24 cellular contexts compared by ENCODE assay signal in genomic region chr4:107603430-107603829, GRCh38.
DNase-seq lines count a peak whose midpoint lies in the region; ATAC-seq and TF ChIP-seq lines count a peak whose summit lies in the region.
"Had no signal": no experiment of that assay in that cellular context is flagged by ENCODE, and none has a peak within 500 bp of the region (broad histone marks: within the 10 kb centered on the region; RNA-seq: fewer than 3 reads in every experiment).

No MANE protein-coding gene starts in this region.

- no peak for TF ChIP-seq EP300 in stomach (IDR thresholded peaks at IDR 0.05)

- H3K27me3 ChIP-seq in SJSA1 (replicated peaks) (no peaks in the 10 kb centered on the region), stomach (no peaks in the 10 kb centered on the region), aorta (ENCODE audit: control insufficient read depth in 1 of 2, insufficient read depth in 2 of 2, low read length in 1 of 2) (no peaks in the 10 kb centered on the region)
- H3K27me3 ChIP-seq: esophagus squamous epithelium had no signal

- ATAC-seq in HG03097 (IDR thresholded peaks at IDR 0.05; ENCODE audit: low FRiP score, unreplicated experiment) (no peak), aorta (ENCODE audit: low FRiP score) (no peak)
- ATAC-seq: CD8-positive, alpha-beta T cell; left colon; natural killer cell treated with Interleukin-12 subunit alpha and Interleukin-12 subunit beta and Interleukin-15 and Interleukin-18, amount 100 ng/mL, for 72 hours; stimulated activated naive B cell treated with anti-CD40 and anti-IgM and Interleukin-4, amounts not matched to agents 10 μg/mL and 1 μg/mL and 100 μg/mL, for 72 hours had no signal

- TF ChIP-seq POLR2A in stomach (IDR thresholded peaks at IDR 0.05) = no peak

- DNase-seq in H4 (ENCODE audit: low spot score) (peak; percentile 84), SJSA1 (ENCODE audit: low read depth in 1 of 2, low spot score in 2 of 2) (peak; percentile 73 to 88), fibroblast of pulmonary artery (ENCODE audit: low read depth) (peak; percentile 20), stomach (peak; percentile 34), cardiac septum (ENCODE audit: low spot score) (no peak), aorta (no peak)
- DNase-seq: activated CD4-positive, alpha-beta T cell treated with anti-CD3 and anti-CD28 coated beads, Interleukin-2, amount 50 U/mL, for 1 hour; CD8-positive, alpha-beta T cell; DMS53; effector memory CD4-positive, alpha-beta T cell; esophagus squamous epithelium; H9; NCI-H1436 treated with DMSO at 0.1 percent for 48 hours; NCI-H2171 treated with DMSO at 0.1 percent for 48 hours; PC-9; SHP77 treated with DMSO at 0.1 percent for 48 hours; stimulated activated CD4-positive, alpha-beta T cell treated with anti-CD3 and anti-CD28 coated beads, Interleukin-2, amount 100 ng/mL, for 24 hours; stimulated activated naive B cell treated with anti-CD40 and anti-IgM and Interleukin-4, amounts not matched to agents 10 μg/mL and 1 μg/mL and 100 μg/mL, for 72 hours; T-helper 1 cell had no signal

- H3K36me3 ChIP-seq in SJSA1 (no peaks in the 10 kb centered on the region), stomach (no peaks in the 10 kb centered on the region), aorta (ENCODE audit: control insufficient read depth in 1 of 2, insufficient read depth in 2 of 2, low read length in 1 of 2) (no peaks in the 10 kb centered on the region)
- H3K36me3 ChIP-seq: esophagus squamous epithelium had no signal

- H3K9me3 ChIP-seq in SJSA1 (replicated peaks) (no peaks in the 10 kb centered on the region), stomach (no peaks in the 10 kb centered on the region), aorta (ENCODE audit: control insufficient read depth, low read length) (no peaks in the 10 kb centered on the region)
- H3K9me3 ChIP-seq: esophagus squamous epithelium had no signal

- H3K4me1 ChIP-seq in SJSA1 (replicated peaks) (peaks cover 62% of the 10 kb centered on the region), stomach (peaks cover 0 to 12% (median 8%) of the 10 kb centered on the region in 4 donors), aorta (ENCODE audit: control insufficient read depth in 1 of 2, insufficient read depth in 2 of 2, low read length in 2 of 2) (peaks cover 0 to 2% of the 10 kb centered on the region in 2 donors)
- H3K4me1 ChIP-seq: esophagus squamous epithelium, parathyroid adenoma had no signal

- WGBS in stomach, 5 donors = 44 to 65% (median 55%) methylated on average over 4 of the region's 4 CpGs
- WGBS in aorta, 2 donors = 77% methylated on average over 4 of the region's 4 CpGs

- H3K27ac ChIP-seq in SJSA1 (peak overlapping the region; percentile 95), stomach (no peak overlapping the region), aorta (ENCODE audit: low read depth in 1 of 2, low read length in 2 of 2) (no peak overlapping the region)
- H3K27ac ChIP-seq: esophagus squamous epithelium, parathyroid adenoma, PC-9, skin epidermis had no signal

- TF ChIP-seq CTCF in fibroblast of pulmonary artery (IDR thresholded peaks at IDR 0.05; ENCODE audit: low read length, missing control alignments) = no peak
- no peak for TF ChIP-seq CTCF in stomach (IDR thresholded peaks at IDR 0.05)

- H3K4me3 ChIP-seq in SJSA1 (no peak overlapping the region), fibroblast of pulmonary artery (replicated peaks; ENCODE audit: low read depth, low read length) (no peak overlapping the region), stomach (no peak overlapping the region), aorta (ENCODE audit: low read length in 2 of 2) (no peak overlapping the region)
- H3K4me3 ChIP-seq: esophagus squamous epithelium, PC-9, skin epidermis had no signal

- intact Hi-C loops in stomach (cut with DNase I; ENCODE audit: low total_unique reads) = no loop called here
- intact Hi-C loops in cardiac septum (cut with DNase I) = no loop called here
- intact Hi-C loops in aorta (cut with DNase I) = no loop called here

Comparison
In these comparisons a context has a peak if more than half of its experiments do, and no peak if none do; other contexts are left out.
1. DNase-seq: peak in H4 (single experiment), SJSA1 (2 of 2), fibroblast of pulmonary artery (single experiment) and stomach (single experiment); none in cardiac septum (single experiment) and aorta (0 of 2).